ENCODE assay signal across 1 cellular context in genomic region chr1:233127157-233127556, GRCh38.
TF ChIP-seq lines count a peak whose summit lies in the region.

No MANE protein-coding gene starts in this region.

TF ChIP-seq in WTC11, 78 proteins besides CTCF, POLR2A, EP300 and RAD21 (continued from another document):
- TF ChIP-seq SMAD4 (CRISPR knock-in tag; IDR thresholded peaks at IDR 0.05) (no peak), PRDM15 (CRISPR knock-in tag; IDR thresholded peaks at IDR 0.05) (peak; percentile 41; the same call in 1 of the 2 replicates)
